ENCODE assay signal across 8 cellular contexts in genomic region chr10:124462348-124462695, GRCh38. TPM values are rescaled to one million over a fixed set of nuclear protein-coding genes. Genes with fewer than 3 reads are reported as not detected.
DNase-seq lines count a peak whose midpoint lies in the region; ATAC-seq and TF ChIP-seq lines count a peak whose summit lies in the region.

No MANE protein-coding gene starts in this region.

- H3K4me3 ChIP-seq in GM06990 (replicated peaks; ENCODE audit: low read depth, low read length) (peak overlapping the region; percentile 80), SK-N-MC (peak overlapping the region; percentile 78), fibroblast of pulmonary artery (replicated peaks; ENCODE audit: low read depth, low read length) (peak overlapping the region; percentile 71), rectal smooth muscle tissue (ENCODE audit: low read length) (peak overlapping the region; percentile 71)

- H3K36me3 ChIP-seq in GM06990 (ENCODE audit: control insufficient read depth, insufficient read depth, low read length) (no peaks in the 10 kb centered on the region), SK-N-MC (ENCODE audit: insufficient read depth, low read length) (no peaks in the 10 kb centered on the region), rectal smooth muscle tissue (ENCODE audit: control insufficient read depth, insufficient read depth, low read length) (no peaks in the 10 kb centered on the region)

- in situ Hi-C loops in G401 (cut with HindIII; ENCODE audit: low sequenced_read_pairs), result no loop called here

- peaks cover 3% of the 10 kb centered on the region for H3K4me1 ChIP-seq in rectal smooth muscle tissue (ENCODE audit: control insufficient read depth, insufficient read depth, low read length)

- H3K27ac ChIP-seq in SK-N-MC, result no peak overlapping the region
- peak overlapping the region; percentile 88 for H3K27ac ChIP-seq in rectal smooth muscle tissue (ENCODE audit: low read depth, low read length)

- DNase-seq in GM06990 (ENCODE audit: extremely low read depth, insufficient read length) (no peak), SK-N-MC (ENCODE audit: low read depth, low spot score) (no peak), fibroblast of pulmonary artery (ENCODE audit: low read depth) (no peak), G401 (ENCODE audit: low spot score) (no peak), ureter (ENCODE audit: low spot score) (no peak)

- H3K9me3 ChIP-seq in SK-N-MC (ENCODE audit: low read depth, low read length), result no peaks in the 10 kb centered on the region

- H3K27me3 ChIP-seq in GM06990 (replicated peaks; ENCODE audit: control insufficient read depth, insufficient read depth, low read length) (no peaks in the 10 kb centered on the region), rectal smooth muscle tissue (ENCODE audit: control insufficient read depth, insufficient read depth, low read length) (no peaks in the 10 kb centered on the region)

- TF ChIP-seq CTCF in GM06990 (IDR thresholded peaks at IDR 0.05; ENCODE audit: insufficient read depth, low read length, poor library complexity, severe bottlenecking) (no peak), fibroblast of pulmonary artery (IDR thresholded peaks at IDR 0.05; ENCODE audit: low read length, missing control alignments) (no peak)

- ATAC-seq in GM18519 (IDR thresholded peaks at IDR 0.05; ENCODE audit: low FRiP score, unreplicated experiment), result no peak
- no peak for ATAC-seq in GM19328 (IDR thresholded peaks at IDR 0.05; ENCODE audit: unreplicated experiment)

- H3K9ac ChIP-seq in SK-N-MC (ENCODE audit: insufficient read length) (no peak overlapping the region), rectal smooth muscle tissue (ENCODE audit: low read length) (no peak overlapping the region)

RNA-seq across cellular contexts. Expression of gene LHPP, which starts 0.7 kb away (rescaled TPM):
- 9.1 and 17.3 TPM in 2 replicates for total RNA-seq in G401 (2014; rRNA removed; shearing (Covaris generic))
- 37.9 TPM for total RNA-seq in ureter

RNA-seq across cellular contexts. Expression of gene NKX1-2, which starts 12.5 kb away (rescaled TPM):
- total RNA-seq in G401 (2014; rRNA removed; shearing (Covaris generic)), result 0.06 and 0.68 TPM in 2 replicates
- total RNA-seq in ureter, result not detected

RNA-seq across cellular contexts. Expression of gene OAT, which starts 43.6 kb away (rescaled TPM):
- total RNA-seq in G401 (2014; rRNA removed; shearing (Covaris generic)), result 193 and 244 TPM in 2 replicates
- 50.4 TPM for total RNA-seq in ureter
